Comparison of ENCODE assay signal across 16 cellular contexts in genomic region chr9:97415146-97415545, GRCh38.
"Had no signal": no experiment of that assay in that cellular context is flagged by ENCODE, and none has a peak within 500 bp of the region (broad histone marks: within the 10 kb centered on the region; RNA-seq: fewer than 3 reads in every experiment).

No MANE protein-coding gene starts in this region.

- H3K36me3 Mint-ChIP-seq: activated naive CD8-positive, alpha-beta T cell treated with anti-CD3 and anti-CD28 coated beads for 36 hours; brain had no signal

- H3K36me3 ChIP-seq: colonic mucosa, esophagus squamous epithelium, prostate gland, right lobe of liver, spleen had no signal

- H3K9me3 ChIP-seq: colonic mucosa, esophagus squamous epithelium, prostate gland, right lobe of liver, spleen had no signal

- H3K27me3 ChIP-seq: colonic mucosa, esophagus squamous epithelium, right lobe of liver, spleen had no signal

- DNase-seq: activated CD4-positive, alpha-beta T cell treated with anti-CD3 and anti-CD28 coated beads, Interleukin-2, amount 50 U/mL, for 1 hour; activated CD8-positive, alpha-beta memory T cell treated with anti-CD3 and anti-CD28 coated beads for 24 hours; activated naive CD8-positive, alpha-beta T cell treated with anti-CD3 and anti-CD28 coated beads for 36 hours; amygdala; central memory CD4-positive, alpha-beta T cell; colonic mucosa; esophagus squamous epithelium; foreskin fibroblast; hippocampal formation; right lobe of liver; spleen; stimulated activated naive CD8-positive, alpha-beta T cell treated with anti-CD3 and anti-CD28 coated beads, Interleukin-15, amount 100 ng/mL, for 72 hours had no signal

- H3K27ac Mint-ChIP-seq: activated naive CD8-positive, alpha-beta T cell treated with anti-CD3 and anti-CD28 coated beads for 36 hours; activated T-helper 1 cell treated with anti-CD3 and anti-CD28 coated beads, Interleukin-12 subunit alpha, Interleukin-12 subunit beta, Interleukin-2, Interleukin-4 antibody, amounts not matched to agents 30 ng/mL and 10 ng/mL and 1 ng/mL, durations not matched to agents 14 hours and 24 hours and 36 hours; brain; stimulated activated naive CD8-positive, alpha-beta T cell treated with anti-CD3 and anti-CD28 coated beads, Interleukin-15, amount 100 ng/mL, for 72 hours; type B pancreatic cell had no signal

- H3K4me3 ChIP-seq: colonic mucosa, esophagus squamous epithelium, prostate gland, right lobe of liver, spleen had no signal

- ATAC-seq: stimulated activated naive CD8-positive, alpha-beta T cell treated with anti-CD3 and anti-CD28 coated beads, Interleukin-15, amount 100 ng/mL, for 72 hours had no signal

- H3K9me3 Mint-ChIP-seq: activated naive CD8-positive, alpha-beta T cell treated with anti-CD3 and anti-CD28 coated beads for 36 hours; activated T-helper 1 cell treated with anti-CD3 and anti-CD28 coated beads, Interleukin-12 subunit alpha, Interleukin-12 subunit beta, Interleukin-2, Interleukin-4 antibody, amounts not matched to agents 30 ng/mL and 10 ng/mL and 1 ng/mL, durations not matched to agents 14 hours and 24 hours and 36 hours; stimulated activated naive CD8-positive, alpha-beta T cell treated with anti-CD3 and anti-CD28 coated beads, Interleukin-15, amount 100 ng/mL, for 72 hours; type B pancreatic cell had no signal

- H3K27ac ChIP-seq: colonic mucosa, esophagus squamous epithelium, prostate gland, spleen had no signal

- H3K4me3 Mint-ChIP-seq: activated naive CD8-positive, alpha-beta T cell treated with anti-CD3 and anti-CD28 coated beads for 36 hours; activated T-helper 1 cell treated with anti-CD3 and anti-CD28 coated beads, Interleukin-12 subunit alpha, Interleukin-12 subunit beta, Interleukin-2, Interleukin-4 antibody, amounts not matched to agents 30 ng/mL and 10 ng/mL and 1 ng/mL, durations not matched to agents 14 hours and 24 hours and 36 hours; stimulated activated naive CD8-positive, alpha-beta T cell treated with anti-CD3 and anti-CD28 coated beads, Interleukin-15, amount 100 ng/mL, for 72 hours; type B pancreatic cell had no signal

- H3K27me3 Mint-ChIP-seq: activated naive CD8-positive, alpha-beta T cell treated with anti-CD3 and anti-CD28 coated beads for 36 hours; stimulated activated naive CD8-positive, alpha-beta T cell treated with anti-CD3 and anti-CD28 coated beads, Interleukin-15, amount 100 ng/mL, for 72 hours had no signal
